ENCODE assay signal across 8 cellular contexts in the genomic region with DNA sequence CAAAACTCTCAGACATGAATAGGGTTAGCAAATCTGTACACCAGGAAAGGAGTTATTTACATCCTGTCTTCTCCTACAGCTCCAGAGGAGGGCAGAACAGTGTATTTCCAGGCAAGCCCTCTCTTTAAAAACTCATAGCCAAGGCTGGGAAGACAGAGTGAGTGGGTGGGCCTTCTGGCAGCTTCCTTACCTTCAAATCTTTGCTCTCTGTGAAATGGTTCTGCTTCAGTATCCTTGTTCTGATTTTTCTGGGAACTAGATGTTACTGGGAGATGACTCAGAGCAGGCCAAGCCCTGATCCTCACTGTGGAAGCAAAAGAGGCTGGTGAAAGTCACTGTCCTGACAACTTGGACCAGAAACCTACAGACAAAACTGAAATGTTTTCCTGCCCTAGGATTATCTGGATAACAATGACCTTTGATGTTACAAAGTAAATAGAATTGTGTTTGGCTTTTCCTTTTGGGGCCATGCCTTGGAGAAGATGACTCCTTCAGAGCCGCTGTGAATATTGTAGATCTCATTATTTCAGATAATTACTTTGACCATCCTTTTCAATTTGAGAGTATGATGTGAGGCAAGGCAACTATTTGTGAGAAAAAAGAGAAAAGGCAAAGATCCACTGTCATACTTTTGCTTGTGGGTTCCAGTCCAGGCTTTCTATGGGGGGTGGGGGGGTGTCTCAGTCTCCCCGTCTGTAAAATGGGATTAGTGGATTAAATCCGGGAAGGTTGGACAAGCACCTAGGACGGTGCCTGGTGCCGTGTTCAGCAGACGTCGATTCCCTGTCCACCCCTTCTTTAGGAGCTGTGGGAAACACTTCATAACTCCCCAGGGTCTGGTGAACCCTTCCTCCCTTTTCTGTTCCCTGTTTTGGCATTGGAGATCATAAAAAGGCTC. TPM values are rescaled to one million over a fixed set of nuclear protein-coding genes. Genes with fewer than 3 reads are reported as not detected.
DNase-seq lines count a peak whose midpoint lies in the region; ATAC-seq, FAIRE-seq and TF ChIP-seq lines count a peak whose summit lies in the region.

No MANE protein-coding gene starts in this region.

- H3K27me3 Mint-ChIP-seq in CD8-positive, alpha-beta memory T cell: peaks cover 4 to 5% of the 10 kb centered on the region in 2 donors
- peaks cover 11% of the 10 kb centered on the region for H3K27me3 Mint-ChIP-seq in IgD-negative memory B cell

- intact Hi-C loops in ascending aorta (cut with DNase I): no loop called here

- peaks cover 7 to 25% (median 9%) of the 10 kb centered on the region in 3 donors for H3K4me1 Mint-ChIP-seq in CD8-positive, alpha-beta memory T cell
- H3K4me1 Mint-ChIP-seq in IgD-negative memory B cell: peaks cover 0 to 7% (median 2%) of the 10 kb centered on the region in 3 donors

- CTCF ChIA-PET in CD8-positive, alpha-beta memory T cell (lab: Charles Lee): interaction anchor here (0.7 to 1.6 kb wide), 3 partner anchors 18 to 32 kb away, joined by 3 to 4 read pairs (median 3); no protein-coding TSS in a partner anchor

- H3K27ac Mint-ChIP-seq in CD8-positive, alpha-beta memory T cell: peak overlapping the region in 7 of 8 donors; percentile 61 to 96 (median 79)
- H3K27ac Mint-ChIP-seq in IgD-negative memory B cell: peak overlapping the region in 2 of 3 donors; percentile 31 to 83

- POLR2A ChIA-PET in CD8-positive, alpha-beta memory T cell (lab: Charles Lee): no interaction called here

- no peak for ATAC-seq in GM18870 (IDR thresholded peaks at IDR 0.05; ENCODE audit: unreplicated experiment)

- H3K36me3 ChIP-seq in CD8-positive, alpha-beta memory T cell (ENCODE audit: insufficient read depth, low read length): no peaks in the 10 kb centered on the region
- H3K36me3 ChIP-seq in ascending aorta (no peaks in the 10 kb centered on the region), skeletal muscle satellite cell (ENCODE audit: insufficient read depth, low read length) (no peaks in the 10 kb centered on the region)

- H3K9me3 Mint-ChIP-seq in CD8-positive, alpha-beta memory T cell: no peaks in the 10 kb centered on the region
- no peaks in the 10 kb centered on the region for H3K9me3 Mint-ChIP-seq in IgD-negative memory B cell

- H3K9me3 ChIP-seq in CD8-positive, alpha-beta memory T cell (ENCODE audit: low read length): no peaks in the 10 kb centered on the region
- H3K9me3 ChIP-seq in ascending aorta (no peaks in the 10 kb centered on the region), skeletal muscle satellite cell (replicated peaks; ENCODE audit: low read length) (no peaks in the 10 kb centered on the region)

- no peak for DNase-seq in CD8-positive, alpha-beta memory T cell
- DNase-seq in ascending aorta (ENCODE audit: low spot score in 2 of 2) (no peak), iPS-NIHi11 (ENCODE audit: low spot score) (peak; percentile 47), GM12892 (ENCODE audit: insufficient read length) (no peak), NK-92 (lab: John Stamatoyannopoulos, UW; ENCODE audit: unreplicated experiment) (no peak)

- TF ChIP-seq CTCF in ascending aorta (IDR thresholded peaks at IDR 0.05): peak in 1 of 3 experiments; percentile 25

- H3K4me2 ChIP-seq in skeletal muscle satellite cell (ENCODE audit: low read length): peak overlapping the region; percentile 88

- FAIRE-seq in GM12892 (lab: Jason Lieb, UNC): no peak

- H3K4me3 Mint-ChIP-seq in CD8-positive, alpha-beta memory T cell: peak overlapping the region; percentile 79 to 91 (median 84)
- peak overlapping the region; percentile 76 to 94 (median 88) for H3K4me3 Mint-ChIP-seq in IgD-negative memory B cell

- no peak overlapping the region for H3K4me3 ChIP-seq in CD8-positive, alpha-beta memory T cell (ENCODE audit: low read length)
- peak overlapping the region; percentile 70 to 71 for H3K4me3 ChIP-seq in ascending aorta
- no peak overlapping the region for H3K4me3 ChIP-seq in skeletal muscle satellite cell (ENCODE audit: low read length)

- H3K36me3 Mint-ChIP-seq in CD8-positive, alpha-beta memory T cell: no peaks in the 10 kb centered on the region
- H3K36me3 Mint-ChIP-seq in IgD-negative memory B cell: no peaks in the 10 kb centered on the region

- TF ChIP-seq POLR2A in GM12892 (IDR thresholded peaks at IDR 0.05; ENCODE audit: low read depth, low read length): no peak

- peaks cover 10% of the 10 kb centered on the region for H3K4me1 ChIP-seq in CD8-positive, alpha-beta memory T cell (ENCODE audit: insufficient read depth, low read length)
- H3K4me1 ChIP-seq in ascending aorta (peaks cover 3 to 4% of the 10 kb centered on the region in 2 donors), skeletal muscle satellite cell (ENCODE audit: control insufficient read depth, insufficient read depth, low read length) (peaks cover 21% of the 10 kb centered on the region)

- H3K9ac ChIP-seq in skeletal muscle satellite cell (ENCODE audit: low read depth, low read length): no peak overlapping the region

- H3K27me3 ChIP-seq in CD8-positive, alpha-beta memory T cell (ENCODE audit: insufficient read depth, low read length, poor library complexity, severe bottlenecking): peaks cover 4% of the 10 kb centered on the region
- H3K27me3 ChIP-seq in ascending aorta (no peaks in the 10 kb centered on the region), skeletal muscle satellite cell (ENCODE audit: control insufficient read depth, insufficient read depth, low read length) (peaks cover 7% of the 10 kb centered on the region)

- no peak overlapping the region for H3K27ac ChIP-seq in CD8-positive, alpha-beta memory T cell (ENCODE audit: low read depth, low read length)
- H3K27ac ChIP-seq in ascending aorta: peak overlapping the region in 1 of 2 donors; percentile 18

RNA-seq across cellular contexts. Expression of a gene that starts 0.6 kb away (rescaled TPM):
- 1 to 10 TPM; 3.9 to 4.2 TPM for total RNA-seq in CD8-positive, alpha-beta memory T cell
- 0.26 TPM for polyA plus RNA-seq in CD8-positive, alpha-beta memory T cell
- 1.8 TPM for polyA plus RNA-seq in IgD-negative memory B cell
- total RNA-seq in ascending aorta: 1.8 TPM
- 4.8 and 11.6 TPM in 2 replicates for total RNA-seq in skeletal muscle satellite cell (2012; rRNA removed)
- 2.4 TPM for polyA plus RNA-seq in GM12892 (2012; ENCODE audit: missing spikeins)

RNA-seq across cellular contexts. Expression of a gene that starts 19.2 kb away (rescaled TPM):
- 10 to 100 TPM; 38.3 to 38.4 TPM for total RNA-seq in CD8-positive, alpha-beta memory T cell
- polyA plus RNA-seq in CD8-positive, alpha-beta memory T cell: 22.9 TPM
- polyA plus RNA-seq in IgD-negative memory B cell: 51.2 TPM
- 14.0 TPM for total RNA-seq in ascending aorta
- total RNA-seq in skeletal muscle satellite cell (2012; rRNA removed): 31.7 and 32.5 TPM in 2 replicates
- 46.3 TPM for polyA plus RNA-seq in GM12892 (2012; ENCODE audit: missing spikeins)

Comparison
In these comparisons a context has a peak if more than half of its experiments do, and no peak if none do; other contexts are left out.
1. H3K4me3 ChIP-seq: peak in ascending aorta (2 of 2); none in CD8-positive, alpha-beta memory T cell (single experiment) and skeletal muscle satellite cell (single experiment).